In genomic region chr13:99905814-99906213, GRCh38 we compare ENCODE assay signal across 23 cellular contexts.
DNase-seq lines count a peak whose midpoint lies in the region; ATAC-seq lines count a peak whose summit lies in the region.
"Had no signal": no experiment of that assay in that cellular context is flagged by ENCODE, and none has a peak within 500 bp of the region (broad histone marks: within the 10 kb centered on the region; RNA-seq: fewer than 3 reads in every experiment).

No MANE protein-coding gene starts in this region.

- no peak overlapping the region for H4K91ac ChIP-seq in neuronal stem cell (ENCODE audit: low read depth, low read length, poor library complexity)

- peak overlapping the region; percentile 22 for H3K27ac Mint-ChIP-seq in central memory CD8-positive, alpha-beta T cell (ENCODE audit: low read depth)
- H3K27ac Mint-ChIP-seq: B cell; CD4-positive, CD25-positive, alpha-beta regulatory T cell; GM23338 had no signal

- H3K27me3 Mint-ChIP-seq in central memory CD8-positive, alpha-beta T cell: peaks cover 30% of the 10 kb centered on the region

- no peak overlapping the region for H3K14ac ChIP-seq in neuronal stem cell (ENCODE audit: low read length)

- H2AFZ ChIP-seq in Karpas-422 (ENCODE audit: low read length) (peak overlapping the region; percentile 91; the same call in 1 of the 2 replicates), neuronal stem cell (ENCODE audit: low read length) (no peak overlapping the region)
- H2AFZ ChIP-seq: GM23338 had no signal

- H3K18ac ChIP-seq in neuronal stem cell (ENCODE audit: low read length): peak overlapping the region; percentile 23

- no CpG with 5 or more reads among the region's 4 CpGs for WGBS in neuronal stem cell (ENCODE audit: extremely low coverage in 2 of 2, insufficient read length in 2 of 2, insufficient replicate concordance in 1 of 2), 2 donors

- peaks cover 53% of the 10 kb centered on the region for H3K4me1 ChIP-seq in Karpas-422 (ENCODE audit: low read length)
- peaks cover 5 to 7% of the 10 kb centered on the region in 2 donors for H3K4me1 ChIP-seq in neuronal stem cell (ENCODE audit: control insufficient read depth in 2 of 2, insufficient read depth in 1 of 2, low read depth in 1 of 2, low read length in 2 of 2)

- no peak overlapping the region for H2BK120ac ChIP-seq in neuronal stem cell (ENCODE audit: low read depth, low read length)

- no peaks in the 10 kb centered on the region for H4K20me1 ChIP-seq in Karpas-422 (ENCODE audit: insufficient read depth, low read depth, low read length)
- H4K20me1 ChIP-seq: BLaER1 treated with 17β-estradiol and CSF1 and Interleukin-3, amounts not matched to agents 10 nM and 100 nM had no signal

- H3K36me3 Mint-ChIP-seq in central memory CD8-positive, alpha-beta T cell (ENCODE audit: insufficient read depth): no peaks in the 10 kb centered on the region

- H3K79me1 ChIP-seq in neuronal stem cell (ENCODE audit: low read depth, low read length): no peaks in the 10 kb centered on the region

- H3K9me3 Mint-ChIP-seq in central memory CD8-positive, alpha-beta T cell: no peaks in the 10 kb centered on the region
- H3K9me3 Mint-ChIP-seq: CD4-positive, CD25-positive, alpha-beta regulatory T cell; CD8-positive, alpha-beta memory T cell; GM23338 had no signal

- H3K9ac ChIP-seq in Karpas-422 (ENCODE audit: low read length) (peak overlapping the region; percentile 46; the same call in 1 of the 2 replicates), neuronal stem cell (ENCODE audit: low read depth, low read length, poor library complexity) (no peak overlapping the region)
- H3K9ac ChIP-seq: BLaER1 treated with 17β-estradiol and CSF1 and Interleukin-3, amounts not matched to agents 10 nM and 100 nM had no signal

- H3K4ac ChIP-seq in neuronal stem cell (ENCODE audit: low read length): no peak overlapping the region

- peaks cover 2% of the 10 kb centered on the region for H3K4me1 Mint-ChIP-seq in central memory CD8-positive, alpha-beta T cell
- H3K4me1 Mint-ChIP-seq: B cell had no signal

- H3K36me3 ChIP-seq in Karpas-422 (ENCODE audit: insufficient read depth, low read length) (no peaks in the 10 kb centered on the region), neuronal stem cell (replicated peaks in 1 of 2; ENCODE audit: control insufficient read depth in 2 of 2, insufficient read depth in 2 of 2, low read length in 2 of 2) (no peaks in the 10 kb centered on the region)
- H3K36me3 ChIP-seq: BLaER1 treated with 17β-estradiol and CSF1 and Interleukin-3, amounts not matched to agents 10 nM and 100 nM; HAP-1 had no signal

- no peak for ATAC-seq in central memory CD8-positive, alpha-beta T cell (replicated peaks; ENCODE audit: extremely low read depth, poor library complexity, severe bottlenecking)
- no peak for ATAC-seq in GM21360 (IDR thresholded peaks at IDR 0.05; ENCODE audit: unreplicated experiment)
- no peak for ATAC-seq in GM19463 (IDR thresholded peaks at IDR 0.05; ENCODE audit: unreplicated experiment)

- no peak overlapping the region for H2BK12ac ChIP-seq in neuronal stem cell (ENCODE audit: low read length)

- H3K4me3 ChIP-seq in Karpas-422 (ENCODE audit: low read length): no peak overlapping the region
- no peak overlapping the region for H3K4me3 ChIP-seq in neuronal stem cell (ENCODE audit: low read length in 2 of 2)
- H3K4me3 ChIP-seq: BLaER1 treated with 17β-estradiol and CSF1 and Interleukin-3, amounts not matched to agents 10 nM and 100 nM; GM12878; GM23338; HAP-1; K562 had no signal

- no peak overlapping the region for H2BK15ac ChIP-seq in neuronal stem cell (ENCODE audit: low read length)

- no peaks in the 10 kb centered on the region for H3K27me3 ChIP-seq in Karpas-422 (ENCODE audit: low read length)
- no peaks in the 10 kb centered on the region for H3K27me3 ChIP-seq in neuronal stem cell (ENCODE audit: control insufficient read depth in 3 of 3, insufficient read depth in 3 of 3, low read depth in 1 of 3, low read length in 3 of 3)
- H3K27me3 ChIP-seq: BLaER1 treated with 17β-estradiol and CSF1 and Interleukin-3, amounts not matched to agents 10 nM and 100 nM had no signal

- DNase-seq in activated effector memory CD4-positive, alpha-beta T cell treated with anti-CD3 and anti-CD28 coated beads, Interleukin-2, amount 50 U/mL, for 16 hours: peak; percentile 13
- no peak for DNase-seq in activated effector memory CD4-positive, alpha-beta T cell treated with Interleukin-2 at 50 U/mL for 16 hours
- DNase-seq in Karpas-422 (no peak), neuronal stem cell (ENCODE audit: low spot score) (no peak), iPS-NIHi7 (ENCODE audit: extremely low spot score) (no peak)
- DNase-seq in central memory CD8-positive, alpha-beta T cell (ENCODE audit: low spot score in 2 of 2): no peak
- DNase-seq: 8988T; CD4-positive, CD25-positive, alpha-beta regulatory T cell; CD8-positive, alpha-beta memory T cell; DMS 273 treated with DMSO at 0.1 percent for 48 hours; DMS53; DND-41; EL; IMR-90 had no signal

- H3K27ac ChIP-seq in Karpas-422 (ENCODE audit: low read length) (peak overlapping the region; percentile 65; the same call in 1 of the 2 replicates), neuronal stem cell (replicated peaks; ENCODE audit: low read length) (no peak overlapping the region)
- H3K27ac ChIP-seq: BLaER1 treated with 17β-estradiol and CSF1 and Interleukin-3, amounts not matched to agents 10 nM and 100 nM; HL-60 had no signal

- H3K23ac ChIP-seq in neuronal stem cell (ENCODE audit: low read depth, low read length, poor library complexity): no peak overlapping the region

- no peak overlapping the region for H2BK5ac ChIP-seq in neuronal stem cell (ENCODE audit: low read length)

- H3K4me3 Mint-ChIP-seq in central memory CD8-positive, alpha-beta T cell: no peak overlapping the region
- H3K4me3 Mint-ChIP-seq: B cell; CD4-positive, CD25-positive, alpha-beta regulatory T cell; CD8-positive, alpha-beta memory T cell; GM23338 had no signal

- H3K79me2 ChIP-seq in Karpas-422 (ENCODE audit: low read length): no peaks in the 10 kb centered on the region

- H2AK5ac ChIP-seq in neuronal stem cell (ENCODE audit: low read depth, low read length): no peak overlapping the region

- H3K4me2 ChIP-seq in Karpas-422 (ENCODE audit: low read depth, low read length, poor library complexity, severe bottlenecking) (peak overlapping the region; percentile 59), neuronal stem cell (ENCODE audit: insufficient read depth, low read length, poor library complexity, severe bottlenecking) (no peak overlapping the region)
- H3K4me2 ChIP-seq: GM23338 had no signal

- H3K9me3 ChIP-seq in Karpas-422 (ENCODE audit: low read length): no peaks in the 10 kb centered on the region
- H3K9me3 ChIP-seq in neuronal stem cell (replicated peaks in 1 of 2; ENCODE audit: control insufficient read depth in 2 of 2, insufficient read depth in 1 of 2, low read depth in 1 of 2, low read length in 2 of 2): peaks cover 0 to 2% of the 10 kb centered on the region in 2 donors
- H3K9me3 ChIP-seq: BLaER1 treated with 17β-estradiol and CSF1 and Interleukin-3, amounts not matched to agents 10 nM and 100 nM; HAP-1 had no signal

- no peaks in the 10 kb centered on the region for H3K9me2 ChIP-seq in Karpas-422 (replicated peaks; ENCODE audit: insufficient read depth, low read length)

- H4K8ac ChIP-seq in neuronal stem cell (ENCODE audit: low read depth, low read length): no peak overlapping the region
